In the genomic region with DNA sequence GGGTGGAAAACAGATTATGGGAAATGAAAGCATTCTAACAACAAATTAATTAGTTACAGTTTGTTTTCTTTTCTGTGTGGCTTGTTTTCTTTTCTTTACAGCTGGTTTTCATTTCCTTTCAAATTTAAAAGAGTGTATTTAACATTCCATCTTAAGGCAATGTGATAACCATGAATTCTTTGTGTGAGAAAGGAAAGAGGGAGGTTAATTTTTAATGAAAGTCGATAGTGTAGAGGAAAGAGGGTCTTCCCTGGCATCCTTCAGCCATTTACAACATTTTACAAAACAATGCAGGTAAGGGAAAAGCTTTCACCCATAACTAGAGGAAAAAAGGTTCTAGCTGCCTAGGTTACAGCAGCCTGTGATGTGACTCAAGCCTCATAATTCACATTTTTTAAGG, we compare ENCODE assay signal across 27 cellular contexts. TPM values are rescaled to one million over a fixed set of nuclear protein-coding genes. Genes with fewer than 3 reads are reported as not detected.
DNase-seq lines count a peak whose midpoint lies in the region; ATAC-seq, FAIRE-seq and TF ChIP-seq lines count a peak whose summit lies in the region.
"Had no signal": no experiment of that assay in that cellular context is flagged by ENCODE, and none has a peak within 500 bp of the region (broad histone marks: within the 10 kb centered on the region; RNA-seq: fewer than 3 reads in every experiment).

No MANE protein-coding gene starts in this region.

- dilution Hi-C loops in endothelial cell of umbilical vein (cut with MboI; ENCODE audit: extremely low pct_ligation_motif_present, low sequenced_read_pairs), result no loop called here

- WGBS in SK-N-SH (ENCODE audit: low lambda C conversion rate), result 6% methylated on average over 1 of the region's 1 CpG
- 3% methylated on average over 1 of the region's 1 CpG for WGBS in prostate gland

- TF ChIP-seq EP300 in SK-N-SH (IDR thresholded peaks at IDR 0.05; ENCODE audit: borderline replicate concordance in 1 of 2, low read depth in 1 of 2, low read length in 1 of 2), result no peak

- H3K27ac ChIP-seq in SK-N-SH (ENCODE audit: low read depth in 2 of 2, low read length in 1 of 2) (no peak overlapping the region), endothelial cell of umbilical vein (ENCODE audit: insufficient read depth, low read depth, low read length) (no peak overlapping the region), iPS-18a (ENCODE audit: low read length) (no peak overlapping the region), substantia nigra (ENCODE audit: low read depth, low read length, poor library complexity, severe bottlenecking) (no peak overlapping the region), prostate gland (no peak overlapping the region)
- H3K27ac ChIP-seq: 22Rv1; BLaER1 treated with 17β-estradiol and CSF1 and Interleukin-3, amounts not matched to agents 10 nM and 100 nM had no signal

- ATAC-seq in SK-N-SH treated with all-trans-retinoic acid at 6 μM for 48 hours (no peak), GM18517 (IDR thresholded peaks at IDR 0.05; ENCODE audit: unreplicated experiment) (no peak)
- ATAC-seq: CD8-positive, alpha-beta T cell; Panc1 had no signal

- H3K79me2 ChIP-seq in SK-N-SH (ENCODE audit: insufficient read depth) (no peaks in the 10 kb centered on the region), endothelial cell of umbilical vein (ENCODE audit: control insufficient read depth, insufficient read depth, low read length) (no peaks in the 10 kb centered on the region)

- no peaks in the 10 kb centered on the region for H3K9me1 ChIP-seq in endothelial cell of umbilical vein (replicated peaks; ENCODE audit: control insufficient read depth, extremely low read depth, insufficient read depth, low read length)

- H3F3A ChIP-seq in SK-N-SH (replicated peaks; ENCODE audit: insufficient read depth), result no peaks in the 10 kb centered on the region

- H3K9ac ChIP-seq in SK-N-SH (no peak overlapping the region), endothelial cell of umbilical vein (replicated peaks; ENCODE audit: extremely low read depth, insufficient read depth, low read length) (no peak overlapping the region), iPS-18a (ENCODE audit: low read length) (no peak overlapping the region)
- H3K9ac ChIP-seq: BLaER1 treated with 17β-estradiol and CSF1 and Interleukin-3, amounts not matched to agents 10 nM and 100 nM had no signal

- H3K4me3 ChIP-seq in SK-N-SH (ENCODE audit: low read depth in 2 of 2, low read length in 1 of 2) (no peak overlapping the region), endothelial cell of umbilical vein (replicated peaks in 1 of 3; ENCODE audit: insufficient read depth in 1 of 3, low read depth in 1 of 3, low read length in 3 of 3) (no peak overlapping the region), iPS-18a (ENCODE audit: low read length) (peak overlapping the region; percentile 8), prostate gland (no peak overlapping the region)
- H3K4me3 ChIP-seq: BLaER1 treated with 17β-estradiol and CSF1 and Interleukin-3, amounts not matched to agents 10 nM and 100 nM; HAP-1 had no signal

- H4K20me1 ChIP-seq in SK-N-SH (ENCODE audit: insufficient read depth) (no peaks in the 10 kb centered on the region), endothelial cell of umbilical vein (replicated peaks; ENCODE audit: control insufficient read depth, extremely low read depth, insufficient read depth, low read length) (no peaks in the 10 kb centered on the region)
- H4K20me1 ChIP-seq: BLaER1 treated with 17β-estradiol and CSF1 and Interleukin-3, amounts not matched to agents 10 nM and 100 nM had no signal

- no peaks in the 10 kb centered on the region for H3K4me1 ChIP-seq in SK-N-SH (ENCODE audit: control insufficient read depth in 1 of 2, insufficient read depth in 2 of 2, low read depth in 1 of 2, low read length in 1 of 2)
- H3K4me1 ChIP-seq in endothelial cell of umbilical vein (ENCODE audit: control insufficient read depth, extremely low read depth, insufficient read depth, low read length), result no peaks in the 10 kb centered on the region
- H3K4me1 ChIP-seq in iPS-18a (ENCODE audit: control insufficient read depth, low read depth, low read length), result peaks cover 17% of the 10 kb centered on the region
- no peaks in the 10 kb centered on the region for H3K4me1 ChIP-seq in prostate gland (replicated peaks)
- H3K4me1 ChIP-seq: BLaER1 treated with 17β-estradiol and CSF1 and Interleukin-3, amounts not matched to agents 10 nM and 100 nM; HAP-1 had no signal

- H2AFZ ChIP-seq in SK-N-SH (ENCODE audit: low read depth) (no peak overlapping the region), endothelial cell of umbilical vein (ENCODE audit: low read depth, low read length) (no peak overlapping the region)

- POLR2A ChIA-PET in SK-N-SH (lab: Yijun Ruan, JAX), result no interaction called here
- POLR2A ChIA-PET in endothelial cell of umbilical vein (lab: Charles Lee), result no interaction called here

- intact Hi-C loops in endothelial cell of umbilical vein (cut with micrococcal nuclease) (no loop called here), prostate gland (cut with DNase I) (no loop called here)

- DNase-seq in SK-N-SH, result no peak
- DNase-seq in endothelial cell of umbilical vein (ENCODE audit: low read depth, low spot score), result no peak
- no peak for DNase-seq in substantia nigra (lab: John Stamatoyannopoulos, UW)
- DNase-seq in T-helper 9 cell, result no peak
- DNase-seq in prostate gland (ENCODE audit: low spot score), result no peak
- DNase-seq: ACHN; CD8-positive, alpha-beta T cell; Karpas-422; MV-4-11; NCI-H1105 treated with DMSO at 0.1 percent for 48 hours; NCI-H1694; NCI-H2081; NCI-H2171; NCI-H345; NCI-H774; NK-92 treated with Interleukin-12 subunit alpha and Interleukin-12 subunit beta, amount 100 ng/mL, for 24 hours; SIG-M5 had no signal

- H3K36me3 ChIP-seq in SK-N-SH (replicated peaks in 1 of 2; ENCODE audit: control insufficient read depth in 1 of 2, insufficient read depth in 2 of 2, low read length in 1 of 2) (no peaks in the 10 kb centered on the region), endothelial cell of umbilical vein (ENCODE audit: control insufficient read depth in 2 of 2, extremely low read depth in 1 of 2, insufficient read depth in 2 of 2, low read length in 2 of 2) (no peaks in the 10 kb centered on the region), iPS-18a (ENCODE audit: control insufficient read depth, low read depth, low read length) (no peaks in the 10 kb centered on the region), prostate gland (no peaks in the 10 kb centered on the region)
- H3K36me3 ChIP-seq: BLaER1 treated with 17β-estradiol and CSF1 and Interleukin-3, amounts not matched to agents 10 nM and 100 nM; HAP-1 had no signal

- CTCF ChIA-PET in SK-N-SH (lab: Yijun Ruan, JAX), result no interaction called here
- CTCF ChIA-PET in endothelial cell of umbilical vein (lab: Charles Lee), result interaction anchor here (1.5 kb wide), 1 partner anchor 114 kb away, joined by 4 read pairs; no protein-coding TSS in a partner anchor

- no TSS peak for BruUV-seq in endothelial cell of umbilical vein (replicated peaks; lab: Mats Ljungman, UMichigan)

- no peaks in the 10 kb centered on the region for H3K27me3 ChIP-seq in SK-N-SH (ENCODE audit: insufficient read depth)
- no peaks in the 10 kb centered on the region for H3K27me3 ChIP-seq in endothelial cell of umbilical vein (ENCODE audit: control insufficient read depth in 2 of 2, insufficient read depth in 2 of 2, low read length in 2 of 2)
- H3K27me3 ChIP-seq in iPS-18a (ENCODE audit: control insufficient read depth, insufficient read depth, low read length), result no peaks in the 10 kb centered on the region
- H3K27me3 ChIP-seq in prostate gland (replicated peaks; ENCODE audit: insufficient read depth), result no peaks in the 10 kb centered on the region
- H3K27me3 ChIP-seq: BLaER1 treated with 17β-estradiol and CSF1 and Interleukin-3, amounts not matched to agents 10 nM and 100 nM had no signal

- H3K9me3 ChIP-seq in SK-N-SH (peaks cover 6% of the 10 kb centered on the region; the same call in 1 of the 2 replicates), endothelial cell of umbilical vein (replicated peaks; ENCODE audit: control insufficient read depth, insufficient read depth, low read length) (no peaks in the 10 kb centered on the region), iPS-18a (ENCODE audit: control insufficient read depth, low read depth, low read length) (peaks cover 8% of the 10 kb centered on the region), prostate gland (no peaks in the 10 kb centered on the region)
- H3K9me3 ChIP-seq: HAP-1 had no signal

- FAIRE-seq in endothelial cell of umbilical vein (lab: Jason Lieb, UNC), result peak; percentile 68
- FAIRE-seq: G401.6, GM12892, GM18507 had no signal

- no peak overlapping the region for H3K4me2 ChIP-seq in SK-N-SH
- H3K4me2 ChIP-seq in endothelial cell of umbilical vein (ENCODE audit: insufficient read depth, low read length), result no peak overlapping the region
- H3K4me2 ChIP-seq: BLaER1 treated with 17β-estradiol and CSF1 and Interleukin-3, amounts not matched to agents 10 nM and 100 nM had no signal

- TF ChIP-seq CTCF in SK-N-SH (IDR thresholded peaks at IDR 0.05) (no peak), endothelial cell of umbilical vein (IDR thresholded peaks at IDR 0.05; ENCODE audit: extremely low read depth in 1 of 2, insufficient read depth in 1 of 2, low read depth in 1 of 2, low read length in 2 of 2) (no peak), prostate gland (IDR thresholded peaks at IDR 0.05) (no peak)

- no peaks in the 10 kb centered on the region for H3K9me2 ChIP-seq in SK-N-SH

- no peak for TF ChIP-seq POLR2A in endothelial cell of umbilical vein (IDR thresholded peaks at IDR 0.05; ENCODE audit: low read depth, low read length)
- no peak for TF ChIP-seq POLR2A in prostate gland (IDR thresholded peaks at IDR 0.05)

- TF ChIP-seq RAD21 in SK-N-SH (IDR thresholded peaks at IDR 0.05; ENCODE audit: low read length), result no peak

TF ChIP-seq in SK-N-SH treated with all-trans-retinoic acid at 6 μM for 48 hours, 23 proteins besides CTCF, POLR2A, EP300 and RAD21 (continues in another document):
- no peak for TF ChIP-seq CSDC2 (CRISPR knock-in tag; IDR thresholded peaks at IDR 0.05)

TF ChIP-seq in SK-N-SH, 30 proteins besides CTCF, POLR2A, EP300 and RAD21 (continues in another document):
- no peak for TF ChIP-seq RCOR1 (IDR thresholded peaks at IDR 0.05; ENCODE audit: low read length)

TF ChIP-seq in endothelial cell of umbilical vein, 7 proteins besides CTCF, POLR2A, EP300 and RAD21 (continues in another document):
- TF ChIP-seq GATA2 (IDR thresholded peaks at IDR 0.05; ENCODE audit: insufficient read depth, insufficient read length, low read depth, low read length), result no peak

RNA-seq across cellular contexts. Expression of a gene that starts 43.9 kb away (rescaled TPM):
- polyA plus RNA-seq in SK-N-SH (2012; rRNA removed), result not detected in 2 replicates
- polyA plus RNA-seq in SK-N-SH (2012; cell fraction: cytosol; rRNA removed), result 0.01 and 0.03 TPM in 2 replicates
- polyA plus RNA-seq in SK-N-SH (2012; cell fraction: nucleus; rRNA removed), result not detected in 2 replicates
- total RNA-seq in endothelial cell of umbilical vein, result 8.5 and 13.8 TPM in 2 replicates
- 6.0 and 8.7 TPM in 2 replicates for polyA plus RNA-seq in endothelial cell of umbilical vein
- 4.5 and 5.9 TPM in 2 replicates for polyA plus RNA-seq in endothelial cell of umbilical vein (2011; cell fraction: cytosol; rRNA removed)
- 6.8 and 7.6 TPM in 2 replicates for polyA plus RNA-seq in endothelial cell of umbilical vein (2011; cell fraction: nucleus; rRNA removed)
- polyA plus RNA-seq in endothelial cell of umbilical vein (2012), result 2.5 and 3.1 TPM in 2 replicates
- 2.8 and 6.6 TPM in 2 replicates for polyA minus RNA-seq in endothelial cell of umbilical vein
- not detected for polyA minus RNA-seq in endothelial cell of umbilical vein (2011; cell fraction: cytosol; rRNA and poly(A)+ RNA removed)
- polyA minus RNA-seq in endothelial cell of umbilical vein (2011; cell fraction: nucleus; rRNA and poly(A)+ RNA removed), result 5.2 and 6.1 TPM in 2 replicates
- 10 to 100 TPM; 11.6 to 13.8 TPM for total RNA-seq in prostate gland
- total RNA-seq: CD8-positive, alpha-beta T cell had no signal
